Comparison of ENCODE assay signal across 19 cellular contexts in genomic region chr4:168098257-168098717, GRCh38. TPM values are rescaled to one million over a fixed set of nuclear protein-coding genes. Genes with fewer than 3 reads are reported as not detected.
DNase-seq lines count a peak whose midpoint lies in the region; ATAC-seq and TF ChIP-seq lines count a peak whose summit lies in the region.
"Had no signal": no experiment of that assay in that cellular context is flagged by ENCODE, and none has a peak within 500 bp of the region (broad histone marks: within the 10 kb centered on the region; RNA-seq: fewer than 3 reads in every experiment).

No MANE protein-coding gene starts in this region.

- no peak overlapping the region for H3K27ac Mint-ChIP-seq in MCF 10A (ENCODE audit: low read depth, unreplicated experiment)
- H3K27ac Mint-ChIP-seq: activated T-cell treated with anti-CD3 and anti-CD28 coated beads, Interleukin-2, amount 50 U/mL, for 72 hours; CD4-positive, CD25-positive, alpha-beta regulatory T cell; dendritic cell treated with granulocyte-macrophage colony-stimulating factor and Interleukin-4, amounts not matched to agents 40 ng/mL and 50 ng/mL, for 4 days; natural killer cell treated with Interleukin-12 subunit alpha and Interleukin-12 subunit beta and Interleukin-15 and Interleukin-18, amount 100 ng/mL, for 72 hours had no signal

- H3K9ac ChIP-seq in adipocyte (ENCODE audit: low read length) = no peak overlapping the region

- H3K27ac ChIP-seq in breast epithelium (no peak overlapping the region), foreskin keratinocyte (no peak overlapping the region)
- H3K27ac ChIP-seq: adrenal gland, lower lobe of right lung had no signal

- no peak overlapping the region for H3K4me3 ChIP-seq in breast epithelium
- no peak overlapping the region for H3K4me3 ChIP-seq in adipocyte (ENCODE audit: low read length)
- H3K4me3 ChIP-seq: adrenal gland, lower lobe of right lung had no signal

- H3K9me3 Mint-ChIP-seq in MCF 10A (ENCODE audit: unreplicated experiment) = no peaks in the 10 kb centered on the region
- H3K9me3 Mint-ChIP-seq: dendritic cell treated with granulocyte-macrophage colony-stimulating factor and Interleukin-4, amounts not matched to agents 40 ng/mL and 50 ng/mL, for 4 days had no signal

- no peaks in the 10 kb centered on the region for H3K9me3 ChIP-seq in breast epithelium
- no peaks in the 10 kb centered on the region for H3K9me3 ChIP-seq in adipocyte (ENCODE audit: control insufficient read depth, low read length)
- H3K9me3 ChIP-seq: adrenal gland, lower lobe of right lung had no signal

- intact Hi-C loops in MCF 10A (cut with micrococcal nuclease) = no loop called here
- intact Hi-C loops in breast epithelium (cut with DNase I; ENCODE audit: low total_unique reads) = no loop called here

- BruUV-seq in MCF 10A (replicated peaks; lab: Mats Ljungman, UMichigan) = no TSS peak

- H3K4me3 Mint-ChIP-seq in MCF 10A (ENCODE audit: unreplicated experiment) = no peak overlapping the region
- H3K4me3 Mint-ChIP-seq: activated T-cell treated with anti-CD3 and anti-CD28 coated beads, Interleukin-2, amount 50 U/mL, for 72 hours; CD4-positive, CD25-positive, alpha-beta regulatory T cell; dendritic cell treated with granulocyte-macrophage colony-stimulating factor and Interleukin-4, amounts not matched to agents 40 ng/mL and 50 ng/mL, for 4 days; natural killer cell treated with Interleukin-12 subunit alpha and Interleukin-12 subunit beta and Interleukin-15 and Interleukin-18, amount 100 ng/mL, for 72 hours had no signal

- POLR2A ChIA-PET in MCF 10A (lab: Yijun Ruan, JAX) = interaction anchor here (0.6 to 0.9 kb wide), 2 partner anchors 10 to 55 kb away, joined by 3 to 4 read pairs; no protein-coding TSS in a partner anchor

- no peaks in the 10 kb centered on the region for H3K27me3 ChIP-seq in breast epithelium
- H3K27me3 ChIP-seq in adipocyte (replicated peaks; ENCODE audit: control insufficient read depth, insufficient read depth, low read length) = no peaks in the 10 kb centered on the region
- no peaks in the 10 kb centered on the region for H3K27me3 ChIP-seq in foreskin keratinocyte
- H3K27me3 ChIP-seq: adrenal gland had no signal

- ATAC-seq in foreskin keratinocyte (peak; percentile 84), HG03175 (IDR thresholded peaks at IDR 0.05; ENCODE audit: unreplicated experiment) (no peak), left lobe of liver (no peak)
- ATAC-seq: activated T-cell treated with anti-CD3 and anti-CD28 coated beads, Interleukin-2, amount 50 U/mL, for 72 hours; lower lobe of right lung; natural killer cell treated with Interleukin-12 subunit alpha and Interleukin-12 subunit beta and Interleukin-15 and Interleukin-18, amount 100 ng/mL, for 72 hours had no signal

- DNase-seq in MCF 10A (ENCODE audit: unreplicated experiment) = peak; percentile 52
- DNase-seq in breast epithelium (ENCODE audit: low spot score in 2 of 2) = no peak
- peak; percentile 53 for DNase-seq in adipocyte (ENCODE audit: low read depth)
- DNase-seq in foreskin keratinocyte = peak; percentile 45 to 66
- DNase-seq in activated CD4-positive, alpha-beta T cell treated with anti-CD3 and anti-CD28 coated beads, Interleukin-2, amount 50 U/mL, for 48 hours = no peak
- DNase-seq in NCI-H510A (lab: John Stamatoyannopoulos, UW) = no peak
- no peak for DNase-seq in left lobe of liver (ENCODE audit: low spot score)
- DNase-seq: 8988T; activated T-cell treated with anti-CD3 and anti-CD28 coated beads, Interleukin-2, amount 50 U/mL, for 72 hours; adrenal gland; CD4-positive, CD25-positive, alpha-beta regulatory T cell; lower lobe of right lung; NCI-H2081; NCI-H82; SHP77; substantia nigra had no signal

- TF ChIP-seq POLR2A in breast epithelium (IDR thresholded peaks at IDR 0.05) = no peak

- H3K36me3 ChIP-seq in breast epithelium (no peaks in the 10 kb centered on the region), adipocyte (ENCODE audit: control insufficient read depth, insufficient read depth, low read length, severe bottlenecking) (no peaks in the 10 kb centered on the region)
- H3K36me3 ChIP-seq: adrenal gland, lower lobe of right lung had no signal

- CTCF ChIA-PET in MCF 10A (lab: Yijun Ruan, JAX) = interaction anchor here (0.6 to 1.2 kb wide), 2 partner anchors 11 to 17 kb away, joined by 3 read pairs; no protein-coding TSS in a partner anchor

- no peaks in the 10 kb centered on the region for H3K4me1 ChIP-seq in breast epithelium
- H3K4me1 ChIP-seq in adipocyte (ENCODE audit: control insufficient read depth, insufficient read depth, low read length) = peaks cover 23% of the 10 kb centered on the region
- peaks cover 10% of the 10 kb centered on the region for H3K4me1 ChIP-seq in foreskin keratinocyte
- H3K4me1 ChIP-seq: adrenal gland, lower lobe of right lung had no signal

- TF ChIP-seq CTCF in MCF 10A (IDR thresholded peaks at IDR 0.05; ENCODE audit: unreplicated experiment) (no peak), breast epithelium (IDR thresholded peaks at IDR 0.05) (no peak), foreskin keratinocyte (conservative IDR thresholded peaks at IDR 0.05) (no peak)

- H3K36me3 Mint-ChIP-seq in MCF 10A (ENCODE audit: insufficient read depth, unreplicated experiment) = no peaks in the 10 kb centered on the region
- H3K36me3 Mint-ChIP-seq: CD4-positive, CD25-positive, alpha-beta regulatory T cell; natural killer cell treated with Interleukin-12 subunit alpha and Interleukin-12 subunit beta and Interleukin-15 and Interleukin-18, amount 100 ng/mL, for 72 hours had no signal

- H3K27me3 Mint-ChIP-seq in MCF 10A (ENCODE audit: insufficient read depth, unreplicated experiment) = no peaks in the 10 kb centered on the region
- H3K27me3 Mint-ChIP-seq: dendritic cell treated with granulocyte-macrophage colony-stimulating factor and Interleukin-4, amounts not matched to agents 40 ng/mL and 50 ng/mL, for 4 days; natural killer cell treated with Interleukin-12 subunit alpha and Interleukin-12 subunit beta and Interleukin-15 and Interleukin-18, amount 100 ng/mL, for 72 hours had no signal

- H3K4me1 Mint-ChIP-seq in MCF 10A (ENCODE audit: insufficient read depth, unreplicated experiment) = peaks cover 7% of the 10 kb centered on the region
- H3K4me1 Mint-ChIP-seq: CD4-positive, CD25-positive, alpha-beta regulatory T cell had no signal

RNA-seq across cellular contexts. Expression of gene ANXA10, which starts 6.0 kb away (rescaled TPM):
- total RNA-seq in MCF 10A (2022) (not detected in 2 replicates), breast epithelium (not detected), foreskin keratinocyte (not detected in 2 replicates), left lobe of liver (32.0 TPM)
- polyA plus RNA-seq in foreskin keratinocyte = not detected in 2 replicates
- total RNA-seq: activated T-cell treated with anti-CD3 and anti-CD28 coated beads, Interleukin-2, amount 50 U/mL, for 72 hours; adrenal gland; CD4-positive, CD25-positive, alpha-beta regulatory T cell; lower lobe of right lung; natural killer cell treated with Interleukin-12 subunit alpha and Interleukin-12 subunit beta and Interleukin-15 and Interleukin-18, amount 100 ng/mL, for 72 hours had no signal
- polyA plus RNA-seq: adrenal gland; CD4-positive, CD25-positive, alpha-beta regulatory T cell had no signal

Comparison
In these comparisons a context has a peak if more than half of its experiments do, and no peak if none do; other contexts are left out.
1. DNase-seq: peak in MCF 10A (single experiment), adipocyte (single experiment) and foreskin keratinocyte (2 of 2); none in breast epithelium (0 of 2), activated CD4-positive, alpha-beta T cell treated with anti-CD3 and anti-CD28 coated beads, Interleukin-2, amount 50 U/mL, for 48 hours (0 of 2), NCI-H510A (single experiment) and left lobe of liver (single experiment).
2. RNA of gene ANXA10, which starts 6.0 kb away (total RNA-seq): 32.0 TPM in left lobe of liver (single experiment); not detected in MCF 10A, not detected in breast epithelium and not detected in foreskin keratinocyte; every median in the first group is over 10 times any median in the second.